Comparison of ENCODE assay signal across 8 cellular contexts in the genomic region with DNA sequence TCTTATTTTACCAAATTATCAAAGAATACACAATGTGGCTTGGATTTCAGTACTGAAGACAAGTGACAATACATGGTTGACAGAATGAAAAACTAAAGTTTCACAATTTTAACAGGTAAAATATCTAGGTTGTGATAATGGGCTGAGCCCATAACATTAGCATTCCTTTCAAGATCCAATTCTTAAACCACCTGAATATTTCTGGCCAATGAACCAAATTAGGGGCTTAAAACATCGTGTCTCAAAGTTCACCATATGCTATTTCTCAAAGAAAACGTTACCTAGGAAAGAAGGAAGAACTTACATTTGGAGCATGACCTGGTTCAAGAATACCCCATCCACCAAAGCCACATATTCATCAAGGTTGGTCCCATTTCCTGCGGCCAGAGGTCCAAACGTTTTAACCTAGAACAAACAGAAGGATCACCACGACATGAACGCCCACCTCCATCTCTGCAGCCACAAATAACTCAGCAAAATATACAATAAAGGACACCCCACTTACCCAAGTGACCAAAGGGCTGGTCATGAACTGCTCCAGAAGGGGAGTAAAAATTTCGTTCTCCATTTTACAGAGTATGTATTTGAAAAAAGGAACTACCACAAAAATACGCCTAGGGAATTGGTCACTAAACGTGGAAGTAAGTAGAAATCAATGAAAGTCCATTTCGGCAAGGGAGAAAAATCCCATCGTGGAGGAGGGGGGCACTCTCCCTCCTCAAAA. TPM values are rescaled to one million over a fixed set of nuclear protein-coding genes. Genes with fewer than 3 reads are reported as not detected.
DNase-seq lines count a peak whose midpoint lies in the region; ATAC-seq and TF ChIP-seq lines count a peak whose summit lies in the region.

No MANE protein-coding gene starts in this region.

- peaks cover 19% of the 10 kb centered on the region for H3K4me1 ChIP-seq in CD4-positive, CD25-positive, alpha-beta regulatory T cell (ENCODE audit: control insufficient read depth, insufficient read depth, low read length, poor library complexity, severe bottlenecking)
- H3K4me1 ChIP-seq in HUES6 (ENCODE audit: control insufficient read depth, insufficient read depth, low read length) = peaks cover 11% of the 10 kb centered on the region; the same call in 1 of the 2 replicates
- H3K4me1 ChIP-seq in skeletal muscle tissue (ENCODE audit: control insufficient read depth in 3 of 3, insufficient read depth in 3 of 3, low read length in 3 of 3) = peaks cover 0 to 4% (median 2%) of the 10 kb centered on the region in 3 donors

- no peaks in the 10 kb centered on the region for H3K27me3 ChIP-seq in CD4-positive, CD25-positive, alpha-beta regulatory T cell (ENCODE audit: control insufficient read depth, insufficient read depth, low read length)
- no peaks in the 10 kb centered on the region for H3K27me3 ChIP-seq in HUES6 (ENCODE audit: control insufficient read depth, insufficient read depth, low read length)
- no peaks in the 10 kb centered on the region for H3K27me3 ChIP-seq in skeletal muscle tissue (ENCODE audit: control insufficient read depth in 3 of 3, insufficient read depth in 3 of 3, low read length in 3 of 3)

- no peaks in the 10 kb centered on the region for H3K36me3 ChIP-seq in CD4-positive, CD25-positive, alpha-beta regulatory T cell (ENCODE audit: control insufficient read depth, insufficient read depth, low read length)
- H3K36me3 ChIP-seq in HUES6 (ENCODE audit: control insufficient read depth, insufficient read depth, low read length) (peaks cover under 1% of the 10 kb centered on the region; the same call in 1 of the 2 replicates), skeletal muscle tissue (ENCODE audit: control insufficient read depth in 3 of 3, insufficient read depth in 3 of 3, low read length in 3 of 3) (no peaks in the 10 kb centered on the region)

- CTCF ChIA-PET in activated CD4-positive, alpha-beta memory T cell treated with anti-CD3 and anti-CD28 coated beads, Interleukin-2, amount 10 ng/mL, durations not matched to agents 7 days and 5 days (lab: Charles Lee) = no interaction called here

- peaks cover 22% of the 10 kb centered on the region for H3K27me3 Mint-ChIP-seq in CD4-positive, CD25-positive, alpha-beta regulatory T cell
- peaks cover 24% of the 10 kb centered on the region for H3K27me3 Mint-ChIP-seq in activated CD4-positive, alpha-beta memory T cell treated with anti-CD3 and anti-CD28 coated beads, Interleukin-2, amount 10 ng/mL, durations not matched to agents 7 days and 5 days
- peaks cover 18% of the 10 kb centered on the region for H3K27me3 Mint-ChIP-seq in glutamatergic neuron (ENCODE audit: unreplicated experiment)

- H3K4me1 Mint-ChIP-seq in CD4-positive, CD25-positive, alpha-beta regulatory T cell = peaks cover 4 to 42% (median 33%) of the 10 kb centered on the region in 4 donors
- H3K4me1 Mint-ChIP-seq in activated CD4-positive, alpha-beta memory T cell treated with anti-CD3 and anti-CD28 coated beads, Interleukin-2, amount 10 ng/mL, durations not matched to agents 7 days and 5 days = peaks cover 28% of the 10 kb centered on the region
- peaks cover 34% of the 10 kb centered on the region for H3K4me1 Mint-ChIP-seq in glutamatergic neuron (ENCODE audit: low read depth, unreplicated experiment)

- peak overlapping the region; percentile 70 for H3K27ac ChIP-seq in CD4-positive, CD25-positive, alpha-beta regulatory T cell (ENCODE audit: insufficient read depth, low read length, poor library complexity, severe bottlenecking)
- H3K27ac ChIP-seq in HUES6 (ENCODE audit: low read depth, low read length) (peak overlapping the region; percentile 3; the same call in 1 of the 2 replicates), skeletal muscle tissue (ENCODE audit: low read depth, low read length) (peak overlapping the region; percentile 87)

- H3K4me3 ChIP-seq in CD4-positive, CD25-positive, alpha-beta regulatory T cell (ENCODE audit: low read depth, low read length) = peak overlapping the region; percentile 75
- H3K4me3 ChIP-seq in HUES6 (ENCODE audit: low read depth, low read length) = peak overlapping the region; percentile 84
- H3K4me3 ChIP-seq in skeletal muscle tissue (ENCODE audit: low read length in 3 of 3) = peak overlapping the region; percentile 89 to 97 (median 96)

- ATAC-seq in CD4-positive, CD25-positive, alpha-beta regulatory T cell (ENCODE audit: low read depth in 2 of 2) = no peak
- ATAC-seq in GM18505 (IDR thresholded peaks at IDR 0.05; ENCODE audit: unreplicated experiment) (no peak), HG03135 (IDR thresholded peaks at IDR 0.05; ENCODE audit: unreplicated experiment) (no peak), HG03439 (IDR thresholded peaks at IDR 0.05; ENCODE audit: unreplicated experiment) (no peak)

- no peaks in the 10 kb centered on the region for H3K36me3 Mint-ChIP-seq in CD4-positive, CD25-positive, alpha-beta regulatory T cell
- no peaks in the 10 kb centered on the region for H3K36me3 Mint-ChIP-seq in activated CD4-positive, alpha-beta memory T cell treated with anti-CD3 and anti-CD28 coated beads, Interleukin-2, amount 10 ng/mL, durations not matched to agents 7 days and 5 days (ENCODE audit: low read depth)
- no peaks in the 10 kb centered on the region for H3K36me3 Mint-ChIP-seq in glutamatergic neuron (ENCODE audit: unreplicated experiment)

- no peak for TF ChIP-seq POLR2A in GM18505 (IDR thresholded peaks at IDR 0.05; ENCODE audit: borderline replicate concordance, extremely low read depth, insufficient read depth, insufficient read length)

- TF ChIP-seq CTCF in glutamatergic neuron (IDR thresholded peaks at IDR 0.05; ENCODE audit: partially characterized antibody, unreplicated experiment) = no peak

- peak in 1 of 3 donors; percentile 13 for DNase-seq in CD4-positive, CD25-positive, alpha-beta regulatory T cell
- DNase-seq in activated CD4-positive, alpha-beta memory T cell treated with anti-CD3 and anti-CD28 coated beads, Interleukin-2, amount 10 ng/mL, durations not matched to agents 7 days and 5 days = no peak
- DNase-seq in glutamatergic neuron = no peak

- H3K9me3 ChIP-seq in CD4-positive, CD25-positive, alpha-beta regulatory T cell (ENCODE audit: control insufficient read depth in 2 of 2, low read length in 2 of 2) = no peaks in the 10 kb centered on the region
- H3K9me3 ChIP-seq in HUES6 (ENCODE audit: control insufficient read depth, insufficient read depth, low read depth, low read length) = no peaks in the 10 kb centered on the region
- H3K9me3 ChIP-seq in skeletal muscle tissue (ENCODE audit: control insufficient read depth in 3 of 3, low read length in 3 of 3) = no peaks in the 10 kb centered on the region

- H3K4me3 Mint-ChIP-seq in CD4-positive, CD25-positive, alpha-beta regulatory T cell = peak overlapping the region; percentile 92 to 96 (median 95)
- peak overlapping the region; percentile 83 for H3K4me3 Mint-ChIP-seq in activated CD4-positive, alpha-beta memory T cell treated with anti-CD3 and anti-CD28 coated beads, Interleukin-2, amount 10 ng/mL, durations not matched to agents 7 days and 5 days
- H3K4me3 Mint-ChIP-seq in glutamatergic neuron (ENCODE audit: unreplicated experiment) = peak overlapping the region; percentile 96

- POLR2A ChIA-PET in activated CD4-positive, alpha-beta memory T cell treated with anti-CD3 and anti-CD28 coated beads, Interleukin-2, amount 10 ng/mL, durations not matched to agents 7 days and 5 days (lab: Charles Lee) = interaction anchor here (1.0 to 1.4 kb wide), 3 partner anchors 100 to 365 kb away, joined by 3 read pairs; a partner anchor contains a TSS

- H3K27ac Mint-ChIP-seq in CD4-positive, CD25-positive, alpha-beta regulatory T cell = peak overlapping the region; percentile 63 to 92 (median 87)
- H3K27ac Mint-ChIP-seq in activated CD4-positive, alpha-beta memory T cell treated with anti-CD3 and anti-CD28 coated beads, Interleukin-2, amount 10 ng/mL, durations not matched to agents 7 days and 5 days = no peak overlapping the region
- H3K27ac Mint-ChIP-seq in glutamatergic neuron (ENCODE audit: unreplicated experiment) = peak overlapping the region; percentile 98

- H3K9me3 Mint-ChIP-seq in CD4-positive, CD25-positive, alpha-beta regulatory T cell = no peaks in the 10 kb centered on the region
- H3K9me3 Mint-ChIP-seq in activated CD4-positive, alpha-beta memory T cell treated with anti-CD3 and anti-CD28 coated beads, Interleukin-2, amount 10 ng/mL, durations not matched to agents 7 days and 5 days = no peaks in the 10 kb centered on the region
- peaks cover 23% of the 10 kb centered on the region for H3K9me3 Mint-ChIP-seq in glutamatergic neuron (ENCODE audit: unreplicated experiment)

- H3K9ac ChIP-seq in HUES6 (ENCODE audit: low read length) (peak overlapping the region; percentile 82), skeletal muscle tissue (ENCODE audit: low read depth in 1 of 3, low read length in 3 of 3) (peak overlapping the region; percentile 90 to 95 (median 92))

RNA-seq across cellular contexts. Expression of a gene that starts 1.0 kb away (rescaled TPM):
- total RNA-seq in CD4-positive, CD25-positive, alpha-beta regulatory T cell = 19.1 TPM
- polyA plus RNA-seq in CD4-positive, CD25-positive, alpha-beta regulatory T cell = 1 to 10 TPM; 1.4 to 2.6 (median 2.2) TPM
- total RNA-seq in activated CD4-positive, alpha-beta memory T cell treated with anti-CD3 and anti-CD28 coated beads, Interleukin-2, amount 10 ng/mL, durations not matched to agents 7 days and 5 days = 10 to 100 TPM; 11.4 to 11.7 TPM
- total RNA-seq in glutamatergic neuron (ENCODE audit: unreplicated experiment) = 400 TPM
- 48.5 TPM for total RNA-seq in skeletal muscle tissue

Comparison
In these comparisons a context has a peak if more than half of its experiments do, and no peak if none do; other contexts are left out.
1. H3K27ac ChIP-seq: peak in every context shown above with its lines; median percentile 87 in skeletal muscle tissue; 70 in CD4-positive, CD25-positive, alpha-beta regulatory T cell; 3 in HUES6.